1 cellular context compared by ENCODE assay signal in genomic region chr9:130042406-130042930, GRCh38.
TF ChIP-seq lines count a peak whose summit lies in the region.

No MANE protein-coding gene starts in this region.

TF ChIP-seq in K562, 482 proteins besides CTCF, POLR2A, EP300 and RAD21 (continued from another document):
- TF ChIP-seq, protein P1, sequence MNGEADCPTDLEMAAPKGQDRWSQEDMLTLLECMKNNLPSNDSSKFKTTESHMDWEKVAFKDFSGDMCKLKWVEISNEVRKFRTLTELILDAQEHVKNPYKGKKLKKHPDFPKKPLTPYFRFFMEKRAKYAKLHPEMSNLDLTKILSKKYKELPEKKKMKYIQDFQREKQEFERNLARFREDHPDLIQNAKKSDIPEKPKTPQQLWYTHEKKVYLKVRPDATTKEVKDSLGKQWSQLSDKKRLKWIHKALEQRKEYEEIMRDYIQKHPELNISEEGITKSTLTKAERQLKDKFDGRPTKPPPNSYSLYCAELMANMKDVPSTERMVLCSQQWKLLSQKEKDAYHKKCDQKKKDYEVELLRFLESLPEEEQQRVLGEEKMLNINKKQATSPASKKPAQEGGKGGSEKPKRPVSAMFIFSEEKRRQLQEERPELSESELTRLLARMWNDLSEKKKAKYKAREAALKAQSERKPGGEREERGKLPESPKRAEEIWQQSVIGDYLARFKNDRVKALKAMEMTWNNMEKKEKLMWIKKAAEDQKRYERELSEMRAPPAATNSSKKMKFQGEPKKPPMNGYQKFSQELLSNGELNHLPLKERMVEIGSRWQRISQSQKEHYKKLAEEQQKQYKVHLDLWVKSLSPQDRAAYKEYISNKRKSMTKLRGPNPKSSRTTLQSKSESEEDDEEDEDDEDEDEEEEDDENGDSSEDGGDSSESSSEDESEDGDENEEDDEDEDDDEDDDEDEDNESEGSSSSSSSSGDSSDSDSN (IDR thresholded peaks at IDR 0.05; ENCODE audit: borderline replicate concordance in 1 of 2, low read depth in 2 of 2, low read length in 2 of 2): peak; percentile 49 to 57; a peak in 2 of 4 replicates
- TF ChIP-seq MED1 (CRISPR knock-in tag; IDR thresholded peaks at IDR 0.05; ENCODE audit: borderline replicate concordance): no peak
- no peak for TF ChIP-seq NR3C1 (CRISPR knock-in tag; IDR thresholded peaks at IDR 0.05)
- TF ChIP-seq E2F6 (IDR thresholded peaks at IDR 0.05; ENCODE audit: borderline replicate concordance in 1 of 2, extremely low read depth in 1 of 2, insufficient read depth in 1 of 2, insufficient read length in 1 of 2, low read depth in 1 of 2, low read length in 1 of 2, poor library complexity in 1 of 2, severe bottlenecking in 1 of 2): peak in 1 of 2 experiments; percentile 40
- TF ChIP-seq JUN (IDR thresholded peaks at IDR 0.05; ENCODE audit: borderline replicate concordance, low read depth, low read length): no peak
- 0 out of 2 replicates have a peak, but pooled peaks have one; percentile 35 for TF ChIP-seq JUN (CRISPR knock-in tag; IDR thresholded peaks at IDR 0.05; ENCODE audit: borderline replicate concordance)
- TF ChIP-seq ZBTB7A (IDR thresholded peaks at IDR 0.05; ENCODE audit: borderline replicate concordance, control insufficient read depth, low read depth, low read length): peak; percentile 34; the same call in 1 of the 2 replicates
- TF ChIP-seq CTBP1 (IDR thresholded peaks at IDR 0.05; ENCODE audit: borderline replicate concordance): peak; percentile 15; the same call in 1 of the 2 replicates
